8 cellular contexts compared by ENCODE assay signal in the genomic region with DNA sequence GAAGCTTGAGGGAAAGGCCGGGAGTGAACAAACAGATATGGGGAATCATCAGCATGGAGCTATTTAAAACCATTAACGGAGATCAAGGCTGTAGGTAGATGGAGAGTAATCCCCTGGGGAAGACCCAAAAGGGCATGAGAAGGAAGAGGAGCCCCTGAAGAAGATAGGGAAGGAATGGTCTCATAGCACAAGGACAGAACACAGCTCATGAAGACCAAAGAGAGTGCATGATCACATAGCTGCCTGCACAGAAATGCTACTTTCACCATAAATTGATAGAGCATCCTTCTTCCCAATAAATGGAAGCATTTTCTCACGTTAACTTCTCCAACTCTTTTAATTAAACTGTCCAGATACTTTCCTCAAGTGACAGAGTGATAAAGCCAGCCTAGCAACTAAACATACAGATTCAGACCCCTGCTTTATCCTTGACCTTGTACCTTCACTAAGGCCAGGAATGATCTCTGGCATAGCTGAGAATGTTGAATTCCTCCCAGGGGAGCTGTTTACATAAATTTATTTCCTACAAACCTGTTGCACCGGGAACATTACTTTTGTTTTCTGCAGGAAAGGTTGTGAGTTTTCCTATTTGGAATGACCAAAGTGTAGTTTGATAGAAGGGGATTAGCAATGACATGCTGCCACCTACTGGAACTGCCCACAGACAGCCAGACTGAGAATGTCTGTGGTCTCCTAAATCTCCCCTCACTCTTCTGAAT.
DNase-seq lines count a peak whose midpoint lies in the region; ATAC-seq and TF ChIP-seq lines count a peak whose summit lies in the region.

No MANE protein-coding gene starts in this region.

- H3K4me3 Mint-ChIP-seq in activated CD8-positive, alpha-beta T cell treated with anti-CD3 and anti-CD28 coated beads for 36 hours: no peak overlapping the region

- H3K4me1 Mint-ChIP-seq in activated CD8-positive, alpha-beta T cell treated with anti-CD3 and anti-CD28 coated beads for 36 hours (ENCODE audit: low read depth): no peaks in the 10 kb centered on the region

- 55 to 64% methylated on average over 4 of the region's 4 CpGs for WGBS in thyroid gland, 2 donors

- no peak for TF ChIP-seq POLR2A in thyroid gland (IDR thresholded peaks at IDR 0.05)

- H3K36me3 Mint-ChIP-seq in activated CD8-positive, alpha-beta T cell treated with anti-CD3 and anti-CD28 coated beads for 36 hours (ENCODE audit: low read depth): peaks cover under 1% of the 10 kb centered on the region

- intact Hi-C loops in activated CD8-positive, alpha-beta T cell treated with anti-CD3 and anti-CD28 coated beads for 36 hours (cut with micrococcal nuclease): no loop called here
- intact Hi-C loops in thyroid gland (cut with DNase I): no loop called here

- CTCF ChIA-PET in activated CD8-positive, alpha-beta T cell treated with anti-CD3 and anti-CD28 coated beads for 36 hours (lab: Charles Lee): interaction anchor here (1.0 to 1.5 kb wide), 2 partner anchors 10 to 23 kb away, joined by 3 read pairs; no protein-coding TSS in a partner anchor

- no peak overlapping the region for H3K27ac Mint-ChIP-seq in activated CD8-positive, alpha-beta T cell treated with anti-CD3 and anti-CD28 coated beads for 36 hours

- H3K9me3 ChIP-seq in thyroid gland: no peaks in the 10 kb centered on the region

- peak; percentile 30 for DNase-seq in EL
- DNase-seq in M059J (ENCODE audit: low read depth): peak; percentile 39
- no peak for DNase-seq in activated CD8-positive, alpha-beta T cell treated with anti-CD3 and anti-CD28 coated beads for 36 hours
- DNase-seq in iPS DF 19.7 (ENCODE audit: low read depth, low spot score): peak; percentile 17
- DNase-seq in thyroid gland: peak; percentile 34
- no peak for DNase-seq in NOMO-1 treated with dmso at 0.1 percent for 144 hours (lab: John Stamatoyannopoulos, UW; ENCODE audit: unreplicated experiment)

- H3K27me3 ChIP-seq in thyroid gland: no peaks in the 10 kb centered on the region

- H3K27me3 Mint-ChIP-seq in activated CD8-positive, alpha-beta T cell treated with anti-CD3 and anti-CD28 coated beads for 36 hours: no peaks in the 10 kb centered on the region

- H3K4me3 ChIP-seq in thyroid gland (replicated peaks in 1 of 3): no peak overlapping the region

- POLR2A ChIA-PET in activated CD8-positive, alpha-beta T cell treated with anti-CD3 and anti-CD28 coated beads for 36 hours (lab: Charles Lee): interaction anchor here (0.5 kb wide), 1 partner anchor 415 kb away, joined by 4 read pairs; no protein-coding TSS in a partner anchor

- peak; percentile 45 for TF ChIP-seq CTCF in activated CD8-positive, alpha-beta T cell treated with anti-CD3 and anti-CD28 coated beads for 36 hours (IDR thresholded peaks at IDR 0.05)
- peak in 5 of 6 experiments; percentile 26 to 73 (median 63) for TF ChIP-seq CTCF in thyroid gland (IDR thresholded peaks at IDR 0.05)

- no peaks in the 10 kb centered on the region for H3K9me3 Mint-ChIP-seq in activated CD8-positive, alpha-beta T cell treated with anti-CD3 and anti-CD28 coated beads for 36 hours

- H3K27ac ChIP-seq in thyroid gland: no peak overlapping the region

- no peaks in the 10 kb centered on the region for H3K4me1 ChIP-seq in thyroid gland

- no peaks in the 10 kb centered on the region for H3K36me3 ChIP-seq in thyroid gland

- ATAC-seq in activated CD8-positive, alpha-beta T cell treated with anti-CD3 and anti-CD28 coated beads for 36 hours: no peak
- ATAC-seq in HG03457 (IDR thresholded peaks at IDR 0.05; ENCODE audit: unreplicated experiment) (no peak), HG03354 (IDR thresholded peaks at IDR 0.05; ENCODE audit: poor library complexity, severe bottlenecking, unreplicated experiment) (no peak)

Comparison
In these comparisons a context has a peak if more than half of its experiments do, and no peak if none do; other contexts are left out.
1. DNase-seq: peak in EL (single experiment), M059J (single experiment), iPS DF 19.7 (single experiment) and thyroid gland (2 of 2); none in activated CD8-positive, alpha-beta T cell treated with anti-CD3 and anti-CD28 coated beads for 36 hours (single experiment) and NOMO-1 treated with dmso at 0.1 percent for 144 hours (single experiment).